9 cellular contexts compared by ENCODE assay signal in the genomic region with DNA sequence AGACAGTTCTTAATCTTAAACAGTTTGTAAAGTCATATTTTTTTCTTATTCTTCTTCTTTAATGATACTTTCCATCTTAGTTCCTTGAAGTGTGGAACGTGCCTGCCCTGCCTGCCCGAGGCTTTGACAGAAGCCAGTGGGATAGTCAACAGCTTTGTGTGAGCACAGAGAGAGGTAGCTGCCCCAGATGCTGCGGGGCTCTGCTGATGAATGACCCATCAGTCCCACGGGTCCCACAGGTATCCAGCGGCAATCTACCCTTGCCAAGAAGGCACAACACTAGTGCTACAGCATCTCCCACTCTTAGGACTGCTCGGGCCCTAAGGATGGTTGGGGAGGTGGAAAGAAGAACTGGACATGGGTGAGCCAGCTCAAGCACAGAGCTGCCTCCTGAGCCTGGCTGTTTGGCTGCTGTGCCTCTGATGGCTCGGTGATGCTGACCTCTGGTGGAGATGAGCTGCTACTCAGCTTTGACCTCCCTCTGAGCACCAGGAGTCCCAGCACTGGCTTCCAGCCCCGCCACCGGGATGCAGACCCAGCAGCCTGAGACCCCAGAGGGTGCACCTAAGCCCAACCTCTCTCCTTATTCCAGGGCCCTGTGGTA. TPM values are rescaled to one million over a fixed set of nuclear protein-coding genes. Genes with fewer than 3 reads are reported as not detected.
DNase-seq lines count a peak whose midpoint lies in the region; ATAC-seq, FAIRE-seq and TF ChIP-seq lines count a peak whose summit lies in the region.
"Had no signal": no experiment of that assay in that cellular context is flagged by ENCODE, and none has a peak within 500 bp of the region (broad histone marks: within the 10 kb centered on the region; RNA-seq: fewer than 3 reads in every experiment).

No MANE protein-coding gene starts in this region.

- in situ Hi-C loops in HepG2 (cut with HindIII; ENCODE audit: extremely low pct_ligation_motif_present, low pct_unique_long_range_greater_than_20kb), result no loop called here

- TF ChIP-seq POLR2A in HepG2 (IDR thresholded peaks at IDR 0.05; ENCODE audit: insufficient read depth in 1 of 2, low read depth in 2 of 2, low read length in 2 of 2), result no peak

- H3K27me3 Mint-ChIP-seq in chondrocyte (ENCODE audit: low read depth), result peaks cover 15% of the 10 kb centered on the region

- H3K4me1 ChIP-seq in HepG2 (ENCODE audit: insufficient read depth, low read length), result no peaks in the 10 kb centered on the region

- H3K36me3 ChIP-seq in HepG2 (replicated peaks in 1 of 2; ENCODE audit: control insufficient read depth in 1 of 2, insufficient read depth in 2 of 2, low read length in 2 of 2), result no peaks in the 10 kb centered on the region

- intact Hi-C loops in HepG2 (cut with micrococcal nuclease; ENCODE audit: unreplicated experiment), result loop anchor here (1.0 kb wide), 4 partner anchors 118 to 408 kb away; no protein-coding TSS in a partner anchor

- peak; percentile 23 for TF ChIP-seq CTCF in GM20000 (IDR thresholded peaks at IDR 0.05; ENCODE audit: extremely low read depth, missing control alignments)
- TF ChIP-seq CTCF in chondrocyte (IDR thresholded peaks at IDR 0.05), result peak; percentile 60
- TF ChIP-seq CTCF in HepG2 (CRISPR knock-in tag; IDR thresholded peaks at IDR 0.05), result peak; percentile 79

- CTCF ChIA-PET in HepG2 (lab: Yijun Ruan, JAX; ENCODE audit: low intra/inter-chr PET ratio, low total read pairs), result interaction anchor here (1.0 to 3.4 kb wide), 7 partner anchors 113 to 408 kb away, joined by 3 to 42 read pairs (median 7); no protein-coding TSS in a partner anchor

- 13% methylated on average over 8 of the region's 9 CpGs for WGBS in HepG2 (ENCODE audit: low lambda C conversion rate)

- FAIRE-seq in HTR-8/SVneo (lab: Jason Lieb, UNC) (no peak), HepG2 (lab: Jason Lieb, UNC) (peak; percentile 58)

- peak; percentile 43; the same call in 1 of the 2 replicates for TF ChIP-seq RAD21 in HepG2 (CRISPR knock-in tag; IDR thresholded peaks at IDR 0.05)

- H3K79me2 ChIP-seq in HepG2 (ENCODE audit: insufficient read depth, low read length), result no peaks in the 10 kb centered on the region

- peak overlapping the region; percentile 11 for H3K27ac Mint-ChIP-seq in chondrocyte (ENCODE audit: unreplicated experiment)
- H3K27ac Mint-ChIP-seq: activated B cell treated with CpG ODN at 0.5 μM for 24 hours had no signal

- peak; percentile 95 for DNase-seq in ELF-1 (ENCODE audit: low read depth, low spot score)
- DNase-seq in GM20000 (ENCODE audit: low spot score), result peak; percentile 50
- DNase-seq in HTR-8/SVneo (ENCODE audit: insufficient read length, low spot score), result peak; percentile 62
- DNase-seq in RPMI7951 (ENCODE audit: low read depth), result peak; percentile 45
- DNase-seq in chondrocyte (ENCODE audit: low spot score), result no peak
- peak; percentile 45 for DNase-seq in HepG2 (ENCODE audit: low spot score)
- DNase-seq in substantia nigra (lab: John Stamatoyannopoulos, UW), result peak in 30 of 49 donors; percentile 13 to 61 (median 32)
- no peak for DNase-seq in T-helper 2 cell
- DNase-seq: activated B cell treated with CpG ODN at 0.5 μM for 24 hours had no signal

- POLR2A ChIA-PET in HepG2 (lab: Yijun Ruan, JAX), result no interaction called here

- H4K20me1 ChIP-seq in HepG2 (ENCODE audit: insufficient read depth, low read length), result no peaks in the 10 kb centered on the region

- TF ChIP-seq EP300 in HepG2 (IDR thresholded peaks at IDR 0.05; ENCODE audit: low read depth in 2 of 2, low read length in 2 of 2), result no peak
- TF ChIP-seq EP300 in HepG2 (CRISPR knock-in tag; IDR thresholded peaks at IDR 0.05; ENCODE audit: borderline replicate concordance), result no peak

- no peak overlapping the region for H3K9ac ChIP-seq in HepG2 (ENCODE audit: insufficient read depth, low read depth, low read length)

- H2AFZ ChIP-seq in HepG2 (ENCODE audit: low read length), result no peak overlapping the region

- no peak overlapping the region for H3K4me3 Mint-ChIP-seq in chondrocyte (ENCODE audit: unreplicated experiment)
- H3K4me3 Mint-ChIP-seq: activated B cell treated with CpG ODN at 0.5 μM for 24 hours had no signal

- H3K4me2 ChIP-seq in HepG2 (ENCODE audit: low read depth, low read length), result no peak overlapping the region

- no peak overlapping the region for H3K4me3 ChIP-seq in HepG2 (replicated peaks in 1 of 3; ENCODE audit: insufficient read depth in 1 of 3, low read depth in 2 of 3, low read length in 3 of 3)

- H3K9me3 Mint-ChIP-seq in chondrocyte (ENCODE audit: low read depth), result no peaks in the 10 kb centered on the region
- H3K9me3 Mint-ChIP-seq: activated B cell treated with CpG ODN at 0.5 μM for 24 hours had no signal

- no TSS peak for BruUV-seq in HepG2 (replicated peaks; lab: Mats Ljungman, UMichigan)

- no peaks in the 10 kb centered on the region for H3K27me3 ChIP-seq in HepG2 (ENCODE audit: control insufficient read depth in 1 of 2, insufficient read depth in 2 of 2, low read length in 2 of 2)

- H3K27ac ChIP-seq in HepG2 (ENCODE audit: extremely low read length, insufficient read depth, low read length) (no peak overlapping the region), substantia nigra (ENCODE audit: low read depth, low read length, poor library complexity, severe bottlenecking) (no peak overlapping the region)

- peak; percentile 99 for ATAC-seq in HepG2

- peaks cover 1% of the 10 kb centered on the region for H3K36me3 Mint-ChIP-seq in chondrocyte (ENCODE audit: low read depth)

- peaks cover 18% of the 10 kb centered on the region for H3K4me1 Mint-ChIP-seq in chondrocyte (ENCODE audit: low read depth)

- H3K9me3 ChIP-seq in HepG2 (ENCODE audit: low read length), result no peaks in the 10 kb centered on the region

TF ChIP-seq in HepG2, 621 proteins besides CTCF, POLR2A, EP300 and RAD21 (continues in another document):
- TF ChIP-seq, protein P1, sequence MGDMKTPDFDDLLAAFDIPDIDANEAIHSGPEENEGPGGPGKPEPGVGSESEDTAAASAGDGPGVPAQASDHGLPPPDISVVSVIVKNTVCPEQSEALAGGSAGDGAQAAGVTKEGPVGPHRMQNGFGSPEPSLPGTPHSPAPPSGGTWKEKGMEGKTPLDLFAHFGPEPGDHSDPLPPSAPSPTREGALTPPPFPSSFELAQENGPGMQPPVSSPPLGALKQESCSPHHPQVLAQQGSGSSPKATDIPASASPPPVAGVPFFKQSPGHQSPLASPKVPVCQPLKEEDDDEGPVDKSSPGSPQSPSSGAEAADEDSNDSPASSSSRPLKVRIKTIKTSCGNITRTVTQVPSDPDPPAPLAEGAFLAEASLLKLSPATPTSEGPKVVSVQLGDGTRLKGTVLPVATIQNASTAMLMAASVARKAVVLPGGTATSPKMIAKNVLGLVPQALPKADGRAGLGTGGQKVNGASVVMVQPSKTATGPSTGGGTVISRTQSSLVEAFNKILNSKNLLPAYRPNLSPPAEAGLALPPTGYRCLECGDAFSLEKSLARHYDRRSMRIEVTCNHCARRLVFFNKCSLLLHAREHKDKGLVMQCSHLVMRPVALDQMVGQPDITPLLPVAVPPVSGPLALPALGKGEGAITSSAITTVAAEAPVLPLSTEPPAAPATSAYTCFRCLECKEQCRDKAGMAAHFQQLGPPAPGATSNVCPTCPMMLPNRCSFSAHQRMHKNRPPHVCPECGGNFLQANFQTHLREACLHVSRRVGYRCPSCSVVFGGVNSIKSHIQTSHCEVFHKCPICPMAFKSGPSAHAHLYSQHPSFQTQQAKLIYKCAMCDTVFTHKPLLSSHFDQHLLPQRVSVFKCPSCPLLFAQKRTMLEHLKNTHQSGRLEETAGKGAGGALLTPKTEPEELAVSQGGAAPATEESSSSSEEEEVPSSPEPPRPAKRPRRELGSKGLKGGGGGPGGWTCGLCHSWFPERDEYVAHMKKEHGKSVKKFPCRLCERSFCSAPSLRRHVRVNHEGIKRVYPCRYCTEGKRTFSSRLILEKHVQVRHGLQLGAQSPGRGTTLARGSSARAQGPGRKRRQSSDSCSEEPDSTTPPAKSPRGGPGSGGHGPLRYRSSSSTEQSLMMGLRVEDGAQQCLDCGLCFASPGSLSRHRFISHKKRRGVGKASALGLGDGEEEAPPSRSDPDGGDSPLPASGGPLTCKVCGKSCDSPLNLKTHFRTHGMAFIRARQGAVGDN (CRISPR knock-in tag; IDR thresholded peaks at IDR 0.05), result peak; percentile 30
- peak; percentile 33; the same call in 1 of the 2 replicates for TF ChIP-seq SMC3 (IDR thresholded peaks at IDR 0.05; ENCODE audit: low read length)

RNA-seq across cellular contexts. Expression of gene APLNR, which starts 11.8 kb away (rescaled TPM):
- total RNA-seq in RPMI7951 (2014; rRNA removed; shearing (Covaris generic)), result not detected in 2 replicates
- total RNA-seq in chondrocyte, result not detected in 3 replicates
- not detected in 2 replicates for total RNA-seq in HepG2 (2016; rRNA removed; fragmentation: Illumina TruSeq; extraction: Trizol)
- total RNA-seq in HepG2 (2016; cell fraction: cytosol; rRNA removed; fragmentation: Illumina TruSeq; extraction: Trizol; ENCODE audit: low read depth), result not detected in 2 replicates
- not detected in 2 replicates for total RNA-seq in HepG2 (2016; cell fraction: insoluble cytoplasmic fraction; rRNA removed; fragmentation: Illumina TruSeq; extraction: Trizol)
- not detected in 2 replicates for total RNA-seq in HepG2 (2016; cell fraction: membrane; rRNA removed; fragmentation: Illumina TruSeq; extraction: Trizol)
- total RNA-seq in HepG2 (2016; cell fraction: nucleus; rRNA removed; fragmentation: Illumina TruSeq; extraction: Trizol), result not detected in 2 replicates
- not detected in 2 replicates for polyA plus RNA-seq in HepG2 (2011; rRNA removed)
- not detected in 2 replicates for polyA plus RNA-seq in HepG2 (2011; cell fraction: cytosol; rRNA removed)
- not detected in 2 replicates for polyA plus RNA-seq in HepG2 (2011; cell fraction: nucleus; rRNA removed)
- not detected in 2 replicates for polyA plus RNA-seq in HepG2 (2012)
- polyA plus RNA-seq in HepG2 (2016; cell fraction: cytosol; fragmentation: Illumina TruSeq; extraction: Trizol; ENCODE audit: low read depth), result not detected in 2 replicates
- not detected in 2 replicates for polyA plus RNA-seq in HepG2 (2016; cell fraction: insoluble cytoplasmic fraction; fragmentation: Illumina TruSeq; extraction: Trizol; ENCODE audit: low read depth)
- polyA plus RNA-seq in HepG2 (2016; cell fraction: membrane; fragmentation: Illumina TruSeq; extraction: Trizol; ENCODE audit: low read depth), result not detected in 2 replicates
- not detected in 2 replicates for polyA plus RNA-seq in HepG2 (2016; cell fraction: nucleus; fragmentation: Illumina TruSeq; extraction: Trizol; ENCODE audit: insufficient read depth, low read depth)
- 0.05 TPM in 1 of 2 replicates, not detected in the other for polyA minus RNA-seq in HepG2 (2011; rRNA and poly(A)+ RNA removed; ENCODE audit: low replicate concordance)
- polyA minus RNA-seq in HepG2 (2011; cell fraction: cytosol; rRNA and poly(A)+ RNA removed), result not detected in 2 replicates
- not detected in 2 replicates for polyA minus RNA-seq in HepG2 (2011; cell fraction: nucleus; rRNA and poly(A)+ RNA removed)
- total RNA-seq: activated B cell treated with CpG ODN at 0.5 μM for 24 hours had no signal

Comparison
In these comparisons a context has a peak if more than half of its experiments do, and no peak if none do; other contexts are left out.
1. DNase-seq: peak in ELF-1 (single experiment), GM20000 (single experiment), HTR-8/SVneo (single experiment), RPMI7951 (single experiment), HepG2 (single experiment) and substantia nigra (30 of 49); none in chondrocyte (single experiment) and T-helper 2 cell (0 of 5).
2. CTCF ChIP-seq: peak in every context shown above with its lines; median percentile 79 in HepG2; 60 in chondrocyte; 23 in GM20000.